In the genomic region with DNA sequence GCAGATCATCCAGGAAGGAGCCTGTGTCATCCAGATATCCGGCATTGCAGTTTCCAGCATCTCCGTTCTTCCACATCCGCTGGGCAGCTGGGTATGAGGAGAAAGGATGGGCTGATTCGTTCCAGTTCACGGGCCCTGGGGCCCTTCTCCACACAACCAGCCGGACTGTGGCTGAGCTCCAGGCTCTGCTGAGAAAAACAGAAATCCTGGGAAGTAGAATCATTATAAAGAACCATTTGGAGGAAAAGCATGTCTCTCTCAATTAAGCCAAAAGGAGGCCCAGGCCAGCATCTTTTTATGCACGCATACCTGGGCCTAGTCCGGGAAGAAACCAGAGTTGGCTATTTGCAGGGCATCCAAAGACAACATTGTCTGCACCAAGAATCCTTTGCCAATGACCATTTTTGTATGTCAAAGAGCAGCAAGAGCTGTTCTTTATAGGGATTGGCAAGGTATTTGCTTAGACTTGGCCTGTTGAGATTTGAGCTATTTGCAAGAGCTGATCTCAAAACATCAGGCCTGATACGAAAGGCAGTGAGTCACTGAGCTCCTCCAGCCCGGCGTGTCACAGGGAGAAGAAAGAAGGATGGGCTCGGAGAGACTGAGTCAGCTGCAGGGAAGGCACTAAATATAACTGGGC, we compare ENCODE assay signal across 10 cellular contexts.
A peak's percentile ranks its signal among the peaks of the same experiment; 100 is the strongest.
DNase-seq lines count a peak whose midpoint lies in the region; ATAC-seq, FAIRE-seq and TF ChIP-seq lines count a peak whose summit lies in the region.
"Had no signal": no experiment of that assay in that cellular context is flagged by ENCODE, and none has a peak within 500 bp of the region (broad histone marks: within the 10 kb centered on the region; RNA-seq: fewer than 3 reads in every experiment).

No MANE protein-coding gene starts in this region.

- peak; percentile 80 for DNase-seq in H54 (ENCODE audit: insufficient read length, low spot score)
- DNase-seq in caudate nucleus (lab: John Stamatoyannopoulos, UW), result peak in 17 of 61 donors; percentile 12 to 75 (median 43)
- peak; percentile 91 for DNase-seq in iris pigment epithelial cell (ENCODE audit: low read depth)
- DNase-seq in stromal cell of bone marrow (ENCODE audit: low read depth), result peak; percentile 100
- DNase-seq in NCI-H2029 (lab: John Stamatoyannopoulos, UW), result no peak
- no peak for DNase-seq in NCI-H774 (lab: John Stamatoyannopoulos, UW)
- DNase-seq in DMS 273 treated with DMSO at 0.1 percent for 48 hours (lab: John Stamatoyannopoulos, UW), result no peak
- DNase-seq: NCI-H187, SIG-M5 had no signal

- H3K27ac ChIP-seq in caudate nucleus (ENCODE audit: low read depth, low read length), result peak overlapping the region; percentile 89

- TF ChIP-seq POLR2A in H54 (IDR thresholded peaks at IDR 0.05; ENCODE audit: low read depth, low read length), result no peak

- peak; percentile 66 for FAIRE-seq in H54 (lab: Jason Lieb, UNC)

- no peak for ATAC-seq in GM19395 (IDR thresholded peaks at IDR 0.05; ENCODE audit: unreplicated experiment)

Comparison
In these comparisons a context has a peak if more than half of its experiments do, and no peak if none do; other contexts are left out.
1. DNase-seq: peak in H54 (single experiment), iris pigment epithelial cell (single experiment) and stromal cell of bone marrow (single experiment); none in NCI-H2029 (single experiment), NCI-H774 (single experiment) and DMS 273 treated with DMSO at 0.1 percent for 48 hours (single experiment).